In genomic region chr5:141477815-141478214, GRCh38 we compare ENCODE assay signal across 1 cellular context.
TF ChIP-seq lines count a peak whose summit lies in the region.

No MANE protein-coding gene starts in this region.

TF ChIP-seq in H1, 55 proteins besides CTCF, POLR2A, EP300 and RAD21:
- TF ChIP-seq NRF1 (IDR thresholded peaks at IDR 0.05; ENCODE audit: low read depth, low read length) (no peak), FOSL1 (IDR thresholded peaks at IDR 0.05; ENCODE audit: insufficient read depth, low read depth, low read length) (no peak), USF2 (IDR thresholded peaks at IDR 0.05; ENCODE audit: low read length) (no peak), SIX5 (IDR thresholded peaks at IDR 0.05; ENCODE audit: low read depth, low read length) (no peak), BACH1 (IDR thresholded peaks at IDR 0.05; ENCODE audit: low read length) (no peak), CHD2 (IDR thresholded peaks at IDR 0.05; ENCODE audit: low read length) (no peak), ATF2 (IDR thresholded peaks at IDR 0.05; ENCODE audit: low read length) (no peak), GTF2F1 (IDR thresholded peaks at IDR 0.05; ENCODE audit: borderline replicate concordance, low read depth, low read length) (no peak), CHD1 (IDR thresholded peaks at IDR 0.05; ENCODE audit: low read depth, low read length) (no peak), E2F6 (IDR thresholded peaks at IDR 0.05) (no peak), JUND (IDR thresholded peaks at IDR 0.05; ENCODE audit: low read length) (no peak), CBX8 (IDR thresholded peaks at IDR 0.05; ENCODE audit: borderline replicate concordance, low read depth, low read length) (no peak), KDM5A (IDR thresholded peaks at IDR 0.05; ENCODE audit: low read length) (no peak), JUN (IDR thresholded peaks at IDR 0.05; ENCODE audit: low read depth, low read length) (no peak), ZNF274 (IDR thresholded peaks at IDR 0.05; ENCODE audit: borderline replicate concordance, extremely low read depth, low read length) (no peak), EGR1 (IDR thresholded peaks at IDR 0.05; ENCODE audit: borderline replicate concordance, low read depth, low read length) (no peak), TAF1 (IDR thresholded peaks at IDR 0.05; ENCODE audit: low read depth, low read length) (no peak), MAX (IDR thresholded peaks at IDR 0.05) (no peak)
